14 cellular contexts compared by ENCODE assay signal in the genomic region with DNA sequence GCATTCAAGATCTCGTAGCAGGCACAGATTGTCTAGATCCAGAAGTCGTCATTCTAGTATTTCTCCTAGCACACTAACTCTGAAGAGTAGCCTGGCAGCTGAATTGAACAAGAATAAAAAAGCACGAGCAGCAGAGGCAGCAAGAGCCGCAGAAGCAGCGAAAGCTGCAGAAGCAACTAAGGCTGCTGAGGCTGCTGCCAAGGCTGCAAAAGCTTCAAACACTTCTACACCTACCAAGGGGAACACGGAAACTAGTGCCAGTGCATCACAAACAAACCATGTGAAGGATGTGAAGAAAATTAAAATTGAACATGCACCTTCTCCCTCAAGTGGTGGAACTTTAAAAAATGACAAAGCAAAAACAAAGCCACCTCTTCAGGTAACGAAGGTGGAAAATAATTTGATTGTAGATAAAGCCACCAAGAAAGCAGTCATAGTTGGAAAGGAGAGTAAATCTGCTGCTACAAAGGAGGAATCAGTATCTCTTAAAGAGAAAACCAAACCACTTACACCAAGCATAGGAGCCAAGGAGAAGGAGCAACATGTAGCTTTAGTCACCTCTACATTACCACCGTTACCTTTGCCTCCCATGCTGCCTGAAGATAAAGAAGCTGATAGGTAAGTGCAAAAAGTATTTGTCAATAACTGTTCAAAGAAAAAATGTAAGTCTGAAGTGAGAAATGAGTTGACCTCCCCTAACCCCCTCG. TPM values are rescaled to one million over a fixed set of nuclear protein-coding genes. Genes with fewer than 3 reads are reported as not detected.
DNase-seq lines count a peak whose midpoint lies in the region; ATAC-seq and TF ChIP-seq lines count a peak whose summit lies in the region.
"Had no signal": no experiment of that assay in that cellular context is flagged by ENCODE, and none has a peak within 500 bp of the region (broad histone marks: within the 10 kb centered on the region; RNA-seq: fewer than 3 reads in every experiment).

No MANE protein-coding gene starts in this region.

- H3K36me3 Mint-ChIP-seq in CD4-positive, alpha-beta T cell (ENCODE audit: low read depth) = peaks cover 49% of the 10 kb centered on the region
- H3K36me3 Mint-ChIP-seq in GM23338 (ENCODE audit: low read depth) = peaks cover 12% of the 10 kb centered on the region
- H3K36me3 Mint-ChIP-seq in naive B cell = peaks cover 8 to 19% of the 10 kb centered on the region in 2 donors

- H3K79me2 ChIP-seq in GM23338 (replicated peaks; ENCODE audit: insufficient read depth) = peaks cover 88% of the 10 kb centered on the region

- no peak overlapping the region for H3K27ac ChIP-seq in CD4-positive, alpha-beta T cell (ENCODE audit: low read depth, low read length)
- H3K27ac ChIP-seq in GM23338 (ENCODE audit: low read depth) = peak overlapping the region; percentile 58; the same call in 1 of the 2 replicates
- H3K27ac ChIP-seq: right atrium auricular region had no signal

- H3K4me1 Mint-ChIP-seq in CD4-positive, alpha-beta T cell (ENCODE audit: low read depth) = peaks cover 64% of the 10 kb centered on the region
- H3K4me1 Mint-ChIP-seq in GM23338 (peaks cover 21% of the 10 kb centered on the region), naive B cell (peaks cover 36 to 58% (median 50%) of the 10 kb centered on the region in 3 donors)

- no peaks in the 10 kb centered on the region for H3F3A ChIP-seq in GM23338 (replicated peaks; ENCODE audit: low read depth)

- no peak overlapping the region for H2AFZ ChIP-seq in GM23338

- peak in 4 of 10 experiments; percentile 9 to 43 (median 30) for DNase-seq in CD4-positive, alpha-beta T cell
- DNase-seq in GM23338 (ENCODE audit: low spot score) (no peak), anterior cingulate cortex (lab: John Stamatoyannopoulos, UW) (peak in 40 of 58 donors; percentile 1 to 78 (median 17)), naive B cell (no peak), SIG-M5 (lab: John Stamatoyannopoulos, UW) (no peak), GM19238 (ENCODE audit: insufficient read length, low spot score) (no peak)
- no peak for DNase-seq in activated effector memory CD4-positive, alpha-beta T cell treated with Interleukin-2 at 50 U/mL for 16 hours
- DNase-seq: Kasumi-1; NCI-H1694; NCI-H526; stimulated activated CD4-positive, alpha-beta T cell treated with anti-CD3 and anti-CD28 coated beads, Interleukin-4, amount 100 ng/mL, for 4 hours; T1000 had no signal

- peaks cover 26% of the 10 kb centered on the region for H3K4me1 ChIP-seq in GM23338 (ENCODE audit: insufficient read depth)

- H3K9me2 ChIP-seq in GM23338 (ENCODE audit: insufficient read depth) = no peaks in the 10 kb centered on the region

- H3K4me3 Mint-ChIP-seq in CD4-positive, alpha-beta T cell = peak overlapping the region; percentile 52
- no peak overlapping the region for H3K4me3 Mint-ChIP-seq in GM23338
- peak overlapping the region in 1 of 8 donors; percentile 48 for H3K4me3 Mint-ChIP-seq in naive B cell

- ATAC-seq in CD4-positive, alpha-beta T cell (ENCODE audit: poor library complexity) = peak; percentile 94
- ATAC-seq in GM23338 (no peak), naive B cell (ENCODE audit: low read depth in 2 of 2) (no peak), HG02840 (IDR thresholded peaks at IDR 0.05; ENCODE audit: low FRiP score, unreplicated experiment) (no peak)

- no peak overlapping the region for H3K4me2 ChIP-seq in GM23338

- POLR2A ChIA-PET in CD4-positive, alpha-beta T cell (lab: Charles Lee) = interaction anchor here (1.1 to 2.7 kb wide), 4 partner anchors 9 to 91 kb away, joined by 5 to 45 read pairs (median 6); a partner anchor contains a TSS

- no peaks in the 10 kb centered on the region; the same call in 1 of the 2 replicates for H4K20me1 ChIP-seq in GM23338 (replicated peaks; ENCODE audit: insufficient read depth)

- H3K27ac Mint-ChIP-seq in CD4-positive, alpha-beta T cell = peak overlapping the region; percentile 74
- H3K27ac Mint-ChIP-seq in GM23338 = peak overlapping the region; percentile 80
- H3K27ac Mint-ChIP-seq in naive B cell = peak overlapping the region; percentile 19 to 80 (median 49)

- no peaks in the 10 kb centered on the region for H3K9me3 Mint-ChIP-seq in CD4-positive, alpha-beta T cell
- no peaks in the 10 kb centered on the region for H3K9me3 Mint-ChIP-seq in GM23338
- H3K9me3 Mint-ChIP-seq in naive B cell = no peaks in the 10 kb centered on the region

- H3K9me3 ChIP-seq in CD4-positive, alpha-beta T cell (ENCODE audit: control insufficient read depth, low read length) = no peaks in the 10 kb centered on the region
- H3K9me3 ChIP-seq: right atrium auricular region had no signal

- no peaks in the 10 kb centered on the region for H3K27me3 ChIP-seq in CD4-positive, alpha-beta T cell (ENCODE audit: control insufficient read depth, insufficient read depth, low read length)
- no peaks in the 10 kb centered on the region for H3K27me3 ChIP-seq in GM23338 (ENCODE audit: insufficient read depth)
- H3K27me3 ChIP-seq: right atrium auricular region had no signal

- TF ChIP-seq CTCF in CD4-positive, alpha-beta T cell (IDR thresholded peaks at IDR 0.05) = peak; percentile 27
- no peak for TF ChIP-seq CTCF in GM23338 (conservative IDR thresholded peaks at IDR 0.05; ENCODE audit: low read depth in 2 of 2)

- no peaks in the 10 kb centered on the region for H3K27me3 Mint-ChIP-seq in CD4-positive, alpha-beta T cell
- H3K27me3 Mint-ChIP-seq in GM23338 (ENCODE audit: insufficient read depth, low read depth, poor library complexity) = no peaks in the 10 kb centered on the region
- no peaks in the 10 kb centered on the region for H3K27me3 Mint-ChIP-seq in naive B cell

- no peaks in the 10 kb centered on the region for H3K36me3 ChIP-seq in GM23338 (ENCODE audit: insufficient read depth)
- H3K36me3 ChIP-seq: right atrium auricular region had no signal

- CTCF ChIA-PET in CD4-positive, alpha-beta T cell (lab: Charles Lee) = interaction anchor here (0.6 to 2.3 kb wide), 6 partner anchors 21 to 417 kb away, joined by 3 to 7 read pairs (median 4); a partner anchor contains a TSS

- no peak overlapping the region for H3K4me3 ChIP-seq in GM23338
- H3K4me3 ChIP-seq: right atrium auricular region had no signal

- intact Hi-C loops in CD4-positive, alpha-beta T cell (cut with DNase I, micrococcal nuclease) = loop anchor here (1.0 to 5.0 kb wide), 6 partner anchors 15 to 91 kb away; a partner anchor contains a TSS

TF ChIP-seq in GM23338, 12 proteins besides CTCF, POLR2A, EP300 and RAD21 (continues in another document):
- TF ChIP-seq JUNB (IDR thresholded peaks at IDR 0.05; ENCODE audit: unreplicated experiment) = no peak
- TF ChIP-seq CREB1 (CRISPR knock-in tag; IDR thresholded peaks at IDR 0.05; ENCODE audit: low read depth) = no peak
- TF ChIP-seq POLR2AphosphoS5 (IDR thresholded peaks at IDR 0.05; ENCODE audit: low read depth) = no peak
- TF ChIP-seq EZH2 (IDR thresholded peaks at IDR 0.05; ENCODE audit: low read depth, unreplicated experiment) = no peak
- no peak for TF ChIP-seq STAT1 (IDR thresholded peaks at IDR 0.05; ENCODE audit: unreplicated experiment)
- TF ChIP-seq NANOG (IDR thresholded peaks at IDR 0.05; ENCODE audit: borderline replicate concordance) = no peak
- TF ChIP-seq EZH2phosphoT487 (IDR thresholded peaks at IDR 0.05; ENCODE audit: unreplicated experiment) = no peak
- TF ChIP-seq ZNF114 (CRISPR knock-in tag; IDR thresholded peaks at IDR 0.05) = no peak
- TF ChIP-seq ZNF331 (CRISPR knock-in tag; IDR thresholded peaks at IDR 0.05; ENCODE audit: low read depth) = no peak

RNA-seq across cellular contexts. Expression of a gene that starts 37.7 kb away (rescaled TPM):
- total RNA-seq in CD4-positive, alpha-beta T cell = 100 to 1,000 TPM; 135 to 138 TPM
- total RNA-seq in GM23338 (2014; rRNA removed; shearing (Covaris generic)) = 80.2 and 88.4 TPM in 2 replicates
- polyA plus RNA-seq in GM23338 (2016; fragmentation: Nextera tagmentation; extraction: Ambion mirVana) = 38.1 and 39.4 TPM in 2 replicates
- 100 to 1,000 TPM in 1 of 6 donors, 10 to 100 TPM in 5; 21.1 to 148 (median 56.2) TPM for polyA plus RNA-seq in naive B cell (ENCODE audit: low read depth in 6 of 6)

Comparison
In these comparisons a context has a peak if more than half of its experiments do, and no peak if none do; other contexts are left out.
1. DNase-seq: peak in anterior cingulate cortex (40 of 58); none in GM23338 (single experiment), naive B cell (single experiment), SIG-M5 (single experiment), GM19238 (single experiment) and activated effector memory CD4-positive, alpha-beta T cell treated with Interleukin-2 at 50 U/mL for 16 hours (single experiment).
2. Peak in every context shown above with its lines, with median percentiles within 50 percentile points of each other: H3K27ac Mint-ChIP-seq.